20 cellular contexts compared by ENCODE assay signal in the genomic region with DNA sequence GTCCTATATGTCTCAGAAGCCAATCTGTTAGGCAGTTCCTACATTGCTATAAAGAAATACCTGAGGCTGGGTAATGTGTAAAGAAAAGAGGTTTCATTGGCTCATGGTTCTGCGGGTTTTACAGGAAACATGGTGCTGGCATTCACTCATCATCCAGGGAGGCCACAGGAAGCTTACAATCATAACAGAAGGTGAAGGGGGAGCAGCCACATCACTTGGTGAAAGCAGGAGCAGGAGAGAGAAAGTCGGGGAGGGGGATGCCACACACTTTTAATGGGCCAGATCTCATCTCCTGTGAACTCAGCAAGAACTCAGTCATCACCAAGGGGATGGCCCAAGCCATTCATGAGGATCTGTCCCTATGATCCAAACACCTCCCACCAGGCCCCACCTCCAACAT.
"Had no signal": no experiment of that assay in that cellular context is flagged by ENCODE, and none has a peak within 500 bp of the region (broad histone marks: within the 10 kb centered on the region; RNA-seq: fewer than 3 reads in every experiment).

No MANE protein-coding gene starts in this region.

- FAIRE-seq: HepG2, RCC 7860 had no signal

- DNase-seq: IMR-90, Karpas-422, KG1, MG63, NCI-H1092, NCI-H1105 treated with DMSO at 0.1 percent for 48 hours, NCI-H1417 treated with DMSO at 0.1 percent for 48 hours, NCI-H146, NCI-H1694 treated with DMSO at 0.1 percent for 48 hours, NCI-H1930, NCI-H2107, NCI-H226, NCI-H446, NCI-H510A, NCI-H774, Right ventricle myocardium superior, RPMI8226, SIG-M5 had no signal

- ATAC-seq: HepG2 had no signal
